9 cellular contexts compared by ENCODE assay signal in the genomic region with DNA sequence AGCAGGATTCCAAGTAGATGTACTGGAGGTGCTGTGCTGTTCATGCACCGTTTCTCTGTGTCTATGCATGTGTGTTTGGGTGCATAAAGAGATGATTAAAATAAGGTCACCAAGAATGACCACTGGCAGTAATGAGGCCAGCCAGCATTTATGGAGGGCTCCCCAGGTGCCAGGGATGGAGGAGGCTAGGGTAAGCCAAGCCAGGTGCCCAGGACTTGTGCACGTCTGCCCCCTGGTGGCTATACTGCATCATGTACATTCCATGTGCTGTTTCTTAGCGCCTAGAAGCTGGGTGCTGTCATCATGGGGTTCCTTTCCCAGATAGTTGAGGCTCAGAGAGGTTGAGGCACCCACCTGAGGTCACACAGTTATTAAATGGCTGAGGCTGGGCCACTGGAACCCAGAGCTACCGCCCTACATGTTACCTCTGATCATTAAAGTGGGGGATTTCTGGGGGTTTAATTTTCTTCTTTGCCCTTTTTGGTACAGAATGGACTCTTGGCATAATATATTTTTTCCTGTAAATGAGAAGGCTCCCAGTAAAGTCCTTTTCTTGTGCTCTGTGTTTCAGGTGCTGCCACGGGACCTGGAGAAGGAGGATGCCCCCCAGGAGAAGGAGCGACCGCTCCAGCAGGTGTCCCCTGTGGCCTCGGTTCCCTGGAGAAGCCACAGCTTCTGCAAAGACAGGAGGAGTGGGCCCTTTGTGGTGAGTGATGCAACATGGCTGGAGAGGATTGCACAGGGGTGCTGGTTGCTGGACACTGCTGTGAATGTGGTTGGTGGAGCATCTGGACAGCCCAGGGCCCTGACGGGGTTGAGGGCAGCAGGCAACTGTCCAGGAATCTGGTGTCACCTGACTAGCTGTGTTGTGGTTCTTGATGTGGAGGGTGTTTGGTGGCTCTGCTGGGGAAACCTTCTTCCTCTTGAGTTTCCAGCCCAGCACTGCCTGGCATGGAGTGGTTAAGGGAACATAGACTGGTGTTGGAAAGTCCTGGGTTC.
A peak's percentile ranks its signal among the peaks of the same experiment; 100 is the strongest.
DNase-seq lines count a peak whose midpoint lies in the region; ATAC-seq, FAIRE-seq and TF ChIP-seq lines count a peak whose summit lies in the region.
"Had no signal": no experiment of that assay in that cellular context is flagged by ENCODE, and none has a peak within 500 bp of the region (broad histone marks: within the 10 kb centered on the region; RNA-seq: fewer than 3 reads in every experiment).

No MANE protein-coding gene starts in this region.

- H3K9me3 ChIP-seq in SU-DHL-6 (ENCODE audit: insufficient read depth, low read length) (no peaks in the 10 kb centered on the region), adrenal gland (replicated peaks in 1 of 3) (peaks cover 0 to 4% (median 0%) of the 10 kb centered on the region in 3 donors), left ventricle myocardium inferior (replicated peaks) (peaks cover 8% of the 10 kb centered on the region)

- no peak overlapping the region for H3K4me2 ChIP-seq in SU-DHL-6 (ENCODE audit: low read depth, low read length, poor library complexity, severe bottlenecking)

- no peaks in the 10 kb centered on the region for H3K9me2 ChIP-seq in SU-DHL-6 (replicated peaks; ENCODE audit: insufficient read depth, low read length)

- FAIRE-seq in G401.6 (lab: Jason Lieb, UNC): peak; percentile 28
- FAIRE-seq: colon had no signal

- DNase-seq in LNCaP clone FGC (ENCODE audit: low read depth) (no peak), adrenal gland (peak; percentile 73 to 87 (median 79)), left ventricle myocardium inferior (peak; percentile 66), sciatic nerve (ENCODE audit: low spot score) (peak; percentile 82)

- H2AFZ ChIP-seq in SU-DHL-6 (ENCODE audit: low read depth, low read length, severe bottlenecking): no peak overlapping the region

- no peaks in the 10 kb centered on the region for H3F3A ChIP-seq in SU-DHL-6 (ENCODE audit: insufficient read depth)

- H3K27ac ChIP-seq in SU-DHL-6 (ENCODE audit: low read depth, low read length) (no peak overlapping the region), adrenal gland (peak overlapping the region in 2 of 5 donors; percentile 35 to 78), left ventricle myocardium inferior (replicated peaks) (no peak overlapping the region)

- H3K27me3 ChIP-seq in SU-DHL-6 (ENCODE audit: low read length) (no peaks in the 10 kb centered on the region), adrenal gland (no peaks in the 10 kb centered on the region), left ventricle myocardium inferior (ENCODE audit: low read depth) (no peaks in the 10 kb centered on the region)

- peak; percentile 93 for TF ChIP-seq CTCF in LNCaP clone FGC (IDR thresholded peaks at IDR 0.05; ENCODE audit: control insufficient read depth, extremely low read depth, insufficient read depth)
- peak; percentile 56 for TF ChIP-seq CTCF in SU-DHL-6 (IDR thresholded peaks at IDR 0.05; ENCODE audit: insufficient read depth, low read length, poor library complexity, severe bottlenecking)
- TF ChIP-seq CTCF in adrenal gland (IDR thresholded peaks at IDR 0.05): peak; percentile 87 to 96 (median 92)
- peak; percentile 92 for TF ChIP-seq CTCF in left ventricle myocardium inferior (IDR thresholded peaks at IDR 0.05; ENCODE audit: borderline replicate concordance)

- 48 to 78% (median 56%) methylated on average over 6 to 9 of the region's 9 CpGs for WGBS in adrenal gland, 4 donors

- H3K4me3 ChIP-seq in LNCaP clone FGC (ENCODE audit: low read depth, low read length) (no peak overlapping the region), SU-DHL-6 (ENCODE audit: insufficient read depth, low read length, poor library complexity, severe bottlenecking) (no peak overlapping the region), adrenal gland (no peak overlapping the region), left ventricle myocardium inferior (no peak overlapping the region)

- H3K36me3 ChIP-seq in SU-DHL-6 (ENCODE audit: low read length): no peaks in the 10 kb centered on the region
- no peaks in the 10 kb centered on the region for H3K36me3 ChIP-seq in adrenal gland (replicated peaks in 1 of 2)
- H3K36me3 ChIP-seq in left ventricle myocardium inferior: peaks cover 17% of the 10 kb centered on the region

- H3K4me1 ChIP-seq in adrenal gland (replicated peaks in 1 of 2) (peaks cover 27 to 31% of the 10 kb centered on the region in 2 donors), left ventricle myocardium inferior (peaks cover 23% of the 10 kb centered on the region)

- TF ChIP-seq POLR2A in adrenal gland (IDR thresholded peaks at IDR 0.05): no peak

- H3K79me2 ChIP-seq in SU-DHL-6 (ENCODE audit: insufficient read depth, low read length): no peaks in the 10 kb centered on the region

- no peak overlapping the region for H3K9ac ChIP-seq in SU-DHL-6 (ENCODE audit: low read length)

- H4K20me1 ChIP-seq in SU-DHL-6 (ENCODE audit: low read depth, low read length): no peaks in the 10 kb centered on the region

- ATAC-seq in sciatic nerve: peak; percentile 77
- ATAC-seq in HG03175 (IDR thresholded peaks at IDR 0.05; ENCODE audit: unreplicated experiment): no peak
- no peak for ATAC-seq in HG03196 (IDR thresholded peaks at IDR 0.05; ENCODE audit: unreplicated experiment)

- intact Hi-C loops in adrenal gland (cut with DNase I): loop anchor here (2.0 to 5.0 kb wide), 2 partner anchors 96 to 97 kb away; a partner anchor contains a TSS
- intact Hi-C loops in left ventricle myocardium inferior (cut with micrococcal nuclease): loop anchor here (2.0 kb wide), 1 partner anchor 98 kb away; no protein-coding TSS in a partner anchor
- intact Hi-C loops in sciatic nerve (cut with DNase I): no loop called here
